13 cellular contexts compared by ENCODE assay signal in genomic region chr6:79657238-79657637, GRCh38. TPM values are rescaled to one million over a fixed set of nuclear protein-coding genes. Genes with fewer than 3 reads are reported as not detected.
DNase-seq lines count a peak whose midpoint lies in the region; ATAC-seq lines count a peak whose summit lies in the region.
"Had no signal": no experiment of that assay in that cellular context is flagged by ENCODE, and none has a peak within 500 bp of the region (broad histone marks: within the 10 kb centered on the region; RNA-seq: fewer than 3 reads in every experiment).

No MANE protein-coding gene starts in this region.

- H3K4me3 Mint-ChIP-seq in activated CD4-positive, alpha-beta T cell treated with anti-CD3 and anti-CD28 coated beads, Interleukin-2, amount 10 ng/mL, durations not matched to agents 7 days and 5 days: no peak overlapping the region
- H3K4me3 Mint-ChIP-seq in T-cell: no peak overlapping the region
- H3K4me3 Mint-ChIP-seq: CD14-positive monocyte; CD8-positive, alpha-beta memory T cell had no signal

- H3K4me1 Mint-ChIP-seq in activated CD4-positive, alpha-beta T cell treated with anti-CD3 and anti-CD28 coated beads, Interleukin-2, amount 10 ng/mL, durations not matched to agents 7 days and 5 days: peaks cover 7% of the 10 kb centered on the region
- H3K4me1 Mint-ChIP-seq in T-cell: peaks cover 9 to 24% (median 10%) of the 10 kb centered on the region in 3 donors
- H3K4me1 Mint-ChIP-seq: CD14-positive monocyte had no signal

- no peaks in the 10 kb centered on the region for H3K36me3 Mint-ChIP-seq in activated CD4-positive, alpha-beta T cell treated with anti-CD3 and anti-CD28 coated beads, Interleukin-2, amount 10 ng/mL, durations not matched to agents 7 days and 5 days (ENCODE audit: low read depth)
- no peaks in the 10 kb centered on the region for H3K36me3 Mint-ChIP-seq in T-cell
- H3K36me3 Mint-ChIP-seq: CD14-positive monocyte had no signal

- H3K4me3 ChIP-seq in Jurkat, Clone E6-1 (ENCODE audit: low read length): no peak overlapping the region
- H3K4me3 ChIP-seq: A549 had no signal

- CTCF ChIA-PET in activated CD4-positive, alpha-beta T cell treated with anti-CD3 and anti-CD28 coated beads, Interleukin-2, amount 10 ng/mL, durations not matched to agents 7 days and 5 days (lab: Charles Lee): no interaction called here
- CTCF ChIA-PET in T-cell (lab: Charles Lee): no interaction called here

- peak in 3 of 4 experiments; percentile 43 to 74 (median 63) for ATAC-seq in T-cell (replicated peaks in 1 of 4)
- ATAC-seq in HG02973 (IDR thresholded peaks at IDR 0.05; ENCODE audit: unreplicated experiment): no peak
- ATAC-seq: A549, HCT116 had no signal

- H3K9me3 Mint-ChIP-seq in activated CD4-positive, alpha-beta T cell treated with anti-CD3 and anti-CD28 coated beads, Interleukin-2, amount 10 ng/mL, durations not matched to agents 7 days and 5 days: peaks cover 6% of the 10 kb centered on the region
- H3K9me3 Mint-ChIP-seq in T-cell: peaks cover 0 to 14% (median 8%) of the 10 kb centered on the region in 3 donors

- POLR2A ChIA-PET in activated CD4-positive, alpha-beta T cell treated with anti-CD3 and anti-CD28 coated beads, Interleukin-2, amount 10 ng/mL, durations not matched to agents 7 days and 5 days (lab: Charles Lee): no interaction called here
- POLR2A ChIA-PET in T-cell (lab: Charles Lee): no interaction called here

- peaks cover 12% of the 10 kb centered on the region for H3K27me3 Mint-ChIP-seq in activated CD4-positive, alpha-beta T cell treated with anti-CD3 and anti-CD28 coated beads, Interleukin-2, amount 10 ng/mL, durations not matched to agents 7 days and 5 days
- H3K27me3 Mint-ChIP-seq in T-cell: peaks cover 0 to 4% of the 10 kb centered on the region in 2 donors

- no peak overlapping the region for H3K27ac Mint-ChIP-seq in activated CD4-positive, alpha-beta T cell treated with anti-CD3 and anti-CD28 coated beads, Interleukin-2, amount 10 ng/mL, durations not matched to agents 7 days and 5 days
- H3K27ac Mint-ChIP-seq in T-cell: no peak overlapping the region
- H3K27ac Mint-ChIP-seq: CD14-positive monocyte; CD8-positive, alpha-beta memory T cell had no signal

- peak; percentile 12 for DNase-seq in activated CD4-positive, alpha-beta T cell treated with anti-CD3 and anti-CD28 coated beads, Interleukin-2, amount 10 ng/mL, durations not matched to agents 7 days and 5 days
- DNase-seq in activated CD4-positive, alpha-beta T cell treated with anti-CD3 and anti-CD28 coated beads, Interleukin-2, amount 50 U/mL, for 4 hours: no peak
- DNase-seq in Jurkat, Clone E6-1 (ENCODE audit: low read depth, low spot score): peak; percentile 45
- DNase-seq in T-cell (no peak), HuH-7.5 (ENCODE audit: low spot score) (no peak)
- DNase-seq: Caco-2, DMS53, IMR-90 had no signal

RNA-seq across cellular contexts. Expression of gene SH3BGRL2, which starts 26.1 kb away (rescaled TPM):
- under 1 TPM; 0.12 to 0.17 TPM for total RNA-seq in activated CD4-positive, alpha-beta T cell treated with anti-CD3 and anti-CD28 coated beads, Interleukin-2, amount 10 ng/mL, durations not matched to agents 7 days and 5 days
- not detected for polyA plus RNA-seq in Jurkat, Clone E6-1 (2012; ENCODE audit: insufficient read depth, insufficient read length)
- 1 to 10 TPM in 4 of 5 donors, under 1 TPM in 1; 0.53 to 8.9 (median 1.4) TPM for total RNA-seq in T-cell

Comparison
In these comparisons a context has a peak if more than half of its experiments do, and no peak if none do; other contexts are left out.
1. DNase-seq: peak in activated CD4-positive, alpha-beta T cell treated with anti-CD3 and anti-CD28 coated beads, Interleukin-2, amount 10 ng/mL, durations not matched to agents 7 days and 5 days (single experiment) and Jurkat, Clone E6-1 (single experiment); none in activated CD4-positive, alpha-beta T cell treated with anti-CD3 and anti-CD28 coated beads, Interleukin-2, amount 50 U/mL, for 4 hours (0 of 2), T-cell (0 of 34) and HuH-7.5 (single experiment).